In genomic region chr17:8746501-8747236, GRCh38 we compare ENCODE assay signal across 2 cellular contexts.
TF ChIP-seq lines count a peak whose summit lies in the region.

No MANE protein-coding gene starts in this region.

TF ChIP-seq in HCT116, 20 proteins besides CTCF, POLR2A, EP300 and RAD21:
- TF ChIP-seq, protein P1, sequence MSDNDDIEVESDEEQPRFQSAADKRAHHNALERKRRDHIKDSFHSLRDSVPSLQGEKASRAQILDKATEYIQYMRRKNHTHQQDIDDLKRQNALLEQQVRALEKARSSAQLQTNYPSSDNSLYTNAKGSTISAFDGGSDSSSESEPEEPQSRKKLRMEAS (IDR thresholded peaks at IDR 0.05) = no peak
- TF ChIP-seq CBX3 (IDR thresholded peaks at IDR 0.05; ENCODE audit: low read depth) (no peak), ZBTB33 (IDR thresholded peaks at IDR 0.05; ENCODE audit: extremely low read depth, insufficient replicate concordance, low read length) (no peak), SP1 (IDR thresholded peaks at IDR 0.05; ENCODE audit: low read depth) (no peak), EZH2 (IDR thresholded peaks at IDR 0.05) (no peak), ELF1 (IDR thresholded peaks at IDR 0.05; ENCODE audit: borderline replicate concordance, low read depth) (no peak)

TF ChIP-seq in GM12878, 131 proteins besides CTCF, POLR2A, EP300 and RAD21:
- TF ChIP-seq RUNX3 (IDR thresholded peaks at IDR 0.05; ENCODE audit: low read length) (no peak), ZBED1 (IDR thresholded peaks at IDR 0.05; ENCODE audit: borderline replicate concordance) (peak; percentile 60; the same call in 1 of the 2 replicates), POLR2AphosphoS5 (IDR thresholded peaks at IDR 0.05; ENCODE audit: low read length) (peak; percentile 76)
